Comparison of ENCODE assay signal across 6 cellular contexts in the genomic region with DNA sequence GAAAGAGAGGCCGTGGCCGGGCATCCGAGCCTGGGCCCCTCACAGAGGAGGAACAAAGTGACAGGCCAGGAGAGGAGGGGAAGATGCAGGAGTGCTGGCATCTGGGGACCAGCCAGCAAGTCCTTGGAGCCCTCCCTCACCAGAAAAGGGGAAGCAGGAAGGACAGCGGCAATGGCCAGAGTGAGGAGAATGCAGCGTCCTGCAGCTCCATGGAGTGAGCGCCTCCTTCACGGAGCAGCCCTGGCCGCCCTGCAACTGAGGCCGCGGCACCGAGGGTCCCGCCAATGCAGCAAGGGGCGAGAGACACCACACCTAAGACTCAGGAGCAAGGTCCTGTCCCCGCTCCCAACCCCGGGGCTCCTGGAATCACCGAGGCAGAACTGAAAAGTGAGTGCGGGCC. TPM values are rescaled to one million over a fixed set of nuclear protein-coding genes. Genes with fewer than 3 reads are reported as not detected.
DNase-seq lines count a peak whose midpoint lies in the region; ATAC-seq, FAIRE-seq and TF ChIP-seq lines count a peak whose summit lies in the region.
"Not testable (repeated sequence)": the region's sequence is repeated elsewhere in the genome, so short reads cannot be mapped to it uniquely, and the experiment has no call there.

No MANE protein-coding gene starts in this region.

- H3K4me3 ChIP-seq in IMR-90 (ENCODE audit: insufficient read depth, low read depth, low read length); heart right ventricle; right cardiac atrium (ENCODE audit: low read length); pancreas; aorta (ENCODE audit: low read length in 2 of 2): not testable (repeated sequence)

- not testable (repeated sequence) for H2BK15ac ChIP-seq in IMR-90 (ENCODE audit: low read depth, low read length)

- H2AFZ ChIP-seq in IMR-90 (replicated peaks; ENCODE audit: low read length, poor library complexity), result not testable (repeated sequence)

- dilution Hi-C loops in IMR-90 (cut with HindIII; ENCODE audit: low sequenced_read_pairs, unreplicated experiment), result not testable (repeated sequence)

- H3K4ac ChIP-seq in IMR-90 (ENCODE audit: low read depth, low read length), result not testable (repeated sequence)

- not testable (repeated sequence) for TF ChIP-seq RAD21 in IMR-90 (IDR thresholded peaks at IDR 0.05; ENCODE audit: low read length)

- H3K79me1 ChIP-seq in IMR-90 (ENCODE audit: low read depth in 1 of 2, low read length in 2 of 2), result not testable (repeated sequence)

- not testable (repeated sequence) for H3K27ac ChIP-seq in IMR-90 (ENCODE audit: insufficient read depth, low read length); heart right ventricle; right cardiac atrium (ENCODE audit: low read length); pancreas; aorta (ENCODE audit: low read depth in 1 of 2, low read length in 2 of 2)

- H3K4me2 ChIP-seq in IMR-90 (ENCODE audit: low read depth, low read length), result not testable (repeated sequence)

- not testable (repeated sequence) for BruUV-seq in IMR-90 (replicated peaks; lab: Mats Ljungman, UMichigan)

- H3K27me3 ChIP-seq in IMR-90 (ENCODE audit: control insufficient read depth, insufficient read depth, low read length); heart right ventricle; right cardiac atrium (ENCODE audit: control insufficient read depth, insufficient read depth); pancreas; aorta (ENCODE audit: control insufficient read depth in 1 of 2, insufficient read depth in 2 of 2, low read length in 1 of 2): not testable (repeated sequence)

- H3K23ac ChIP-seq in IMR-90 (ENCODE audit: low read depth, low read length), result not testable (repeated sequence)

- H4K5ac ChIP-seq in IMR-90 (ENCODE audit: low read depth, low read length), result not testable (repeated sequence)

- TF ChIP-seq POLR2A in IMR-90 (IDR thresholded peaks at IDR 0.05; ENCODE audit: low read depth, low read length), result not testable (repeated sequence)

- H3K56ac ChIP-seq in IMR-90 (ENCODE audit: extremely low read depth, insufficient read depth, low read length), result not testable (repeated sequence)

- POLR2A ChIA-PET in IMR-90 (lab: Charles Lee; ENCODE audit: unreplicated experiment), result not testable (repeated sequence)

- H4K20me1 ChIP-seq in IMR-90 (ENCODE audit: insufficient read depth, low read length), result not testable (repeated sequence)

- not testable (repeated sequence) for H3K4me1 ChIP-seq in IMR-90 (ENCODE audit: control insufficient read depth, insufficient read depth, low read length); right cardiac atrium (ENCODE audit: control insufficient read depth, insufficient read depth, low read length); pancreas; aorta (ENCODE audit: control insufficient read depth in 1 of 2, insufficient read depth in 2 of 2, low read length in 2 of 2)
- peaks cover 0 to 13% (median 0%) of the 10 kb centered on the region in 9 donors for H3K4me1 ChIP-seq in heart right ventricle

- not testable (repeated sequence) for H2BK20ac ChIP-seq in IMR-90 (ENCODE audit: low read depth, low read length)

- not testable (repeated sequence) for H2AK5ac ChIP-seq in IMR-90 (ENCODE audit: low read depth, low read length)

- in situ Hi-C loops in IMR-90 (cut with MboI; ENCODE audit: low sequenced_read_pairs), result not testable (repeated sequence)

- WGBS in IMR-90 (ENCODE audit: extremely low coverage in 2 of 2, insufficient read length in 1 of 2), 2 experiments, result no CpG with 5 or more reads among the region's 17 CpGs
- WGBS in heart right ventricle, 2 donors, result no CpG with 5 or more reads among the region's 17 CpGs
- no CpG with 5 or more reads among the region's 17 CpGs for WGBS in right cardiac atrium
- WGBS in pancreas, 2 donors, result no CpG with 5 or more reads among the region's 17 CpGs
- WGBS in aorta, 2 donors, result no CpG with 5 or more reads among the region's 17 CpGs

- not testable (repeated sequence) for TF ChIP-seq CTCF in IMR-90 (conservative IDR thresholded peaks at IDR 0.05; ENCODE audit: low read depth, low read length); heart right ventricle (IDR thresholded peaks at IDR 0.05); pancreas (IDR thresholded peaks at IDR 0.05)

- not testable (repeated sequence) for H4K91ac ChIP-seq in IMR-90 (ENCODE audit: insufficient read depth, low read depth, low read length)

- 0 out of 2 replicates have a peak, but pooled peaks have one; percentile 12 for ATAC-seq in IMR-90 (ENCODE audit: low read depth)
- ATAC-seq in esophagus mucosa, result peak; percentile 22
- ATAC-seq in heart right ventricle, result peak in 7 of 8 donors; percentile 14 to 55 (median 36)
- peak; percentile 23 to 57 for ATAC-seq in right cardiac atrium
- ATAC-seq in pancreas, result peak in 3 of 4 donors; percentile 7 to 23 (median 16)
- ATAC-seq in aorta (ENCODE audit: low FRiP score), result peak; percentile 36

- CTCF ChIA-PET in IMR-90 (lab: Yijun Ruan, JAX), result not testable (repeated sequence)

- H3K36me3 ChIP-seq in IMR-90 (ENCODE audit: control insufficient read depth, insufficient read depth, low read length); pancreas; aorta (ENCODE audit: control insufficient read depth in 1 of 2, insufficient read depth in 2 of 2, low read length in 1 of 2): not testable (repeated sequence)
- peaks cover 0 to 16% (median 0%) of the 10 kb centered on the region in 9 donors for H3K36me3 ChIP-seq in heart right ventricle

- H3K14ac ChIP-seq in IMR-90 (replicated peaks; ENCODE audit: low read depth, low read length), result not testable (repeated sequence)

- FAIRE-seq in pancreas (lab: Jason Lieb, UNC), result not testable (repeated sequence)

- intact Hi-C loops in IMR-90 (cut with micrococcal nuclease); heart right ventricle (cut with DNase I); right cardiac atrium (cut with DNase I); pancreas (cut with DNase I); aorta (cut with DNase I): not testable (repeated sequence)

- H2BK5ac ChIP-seq in IMR-90 (ENCODE audit: low read depth, low read length, poor library complexity, severe bottlenecking), result not testable (repeated sequence)

- H3K18ac ChIP-seq in IMR-90 (ENCODE audit: low read depth, low read length), result not testable (repeated sequence)

- not testable (repeated sequence) for H4K8ac ChIP-seq in IMR-90 (ENCODE audit: low read depth in 2 of 2, low read length in 2 of 2)

- not testable (repeated sequence) for H3K9ac ChIP-seq in IMR-90 (ENCODE audit: low read depth, low read length)

- H2BK120ac ChIP-seq in IMR-90 (ENCODE audit: low read depth, low read length), result not testable (repeated sequence)

- H3K9me3 ChIP-seq in IMR-90 (ENCODE audit: control insufficient read depth, insufficient read depth, low read length); heart right ventricle; right cardiac atrium (ENCODE audit: control insufficient read depth, low read length); pancreas; aorta (ENCODE audit: control insufficient read depth, low read length): not testable (repeated sequence)

- H2AK9ac ChIP-seq in IMR-90 (replicated peaks; ENCODE audit: low read depth, low read length, poor library complexity), result not testable (repeated sequence)

- H3K9me1 ChIP-seq in IMR-90 (ENCODE audit: insufficient read depth, low read length), result not testable (repeated sequence)

- not testable (repeated sequence) for DNase-seq in IMR-90, heart right ventricle, right cardiac atrium, pancreas, aorta

RNA-seq across cellular contexts. Expression of a gene that starts 24.5 kb away (rescaled TPM):
- total RNA-seq in IMR-90 (2012; rRNA removed) (17.2 and 19.4 TPM in 2 replicates), esophagus mucosa (37.7 TPM), heart right ventricle (10 to 100 TPM in 6 of 10 donors, 1 to 10 TPM in 4; 8.5 to 22.4 (median 11.7) TPM), right cardiac atrium (10 to 100 TPM; 10.6 to 13.7 (median 12.0) TPM), pancreas (1 to 10 TPM; 4.5 to 8.9 (median 6.7) TPM), aorta (10 to 100 TPM; 14.3 to 15.5 TPM)
- polyA plus RNA-seq in IMR-90 (2012; rRNA removed) (38.9 and 56.2 TPM in 2 replicates), heart right ventricle (10 to 100 TPM in 1 of 2 donors, 1 to 10 TPM in 1; 8.7 to 11.7 TPM), right cardiac atrium (11.1 TPM), pancreas (1 to 10 TPM; 6.3 to 7.7 TPM), aorta (10 to 100 TPM in 1 of 2 donors, 1 to 10 TPM in 1; 9.7 to 13.0 TPM)
- 31.6 and 39.2 TPM in 2 replicates for polyA plus RNA-seq in IMR-90 (2012; cell fraction: cytosol; rRNA removed)
- polyA plus RNA-seq in IMR-90 (2012; cell fraction: nucleus; rRNA removed; ENCODE audit: low replicate concordance), result 21.2 and 23.8 TPM in 2 replicates
